8 cellular contexts compared by ENCODE assay signal in genomic region chr20:31720486-31721407, GRCh38.
DNase-seq lines count a peak whose midpoint lies in the region; ATAC-seq and TF ChIP-seq lines count a peak whose summit lies in the region.

No MANE protein-coding gene starts in this region.

- peaks cover 35% of the 10 kb centered on the region for H3K36me3 Mint-ChIP-seq in effector memory CD8-positive, alpha-beta T cell (ENCODE audit: insufficient read depth)
- peaks cover 52% of the 10 kb centered on the region for H3K36me3 Mint-ChIP-seq in nephron (ENCODE audit: low read depth)

- peak overlapping the region; percentile 47 for H3K9ac ChIP-seq in SK-N-MC (ENCODE audit: insufficient read length)

- H3K27ac Mint-ChIP-seq in effector memory CD8-positive, alpha-beta T cell, result peak overlapping the region; percentile 88 to 98
- H3K27ac Mint-ChIP-seq in nephron, result peak overlapping the region; percentile 97 to 99 (median 99)

- H3K27me3 Mint-ChIP-seq in effector memory CD8-positive, alpha-beta T cell, result no peaks in the 10 kb centered on the region
- H3K27me3 Mint-ChIP-seq in nephron (ENCODE audit: low read depth), result no peaks in the 10 kb centered on the region

- peaks cover 28% of the 10 kb centered on the region for H3K36me3 ChIP-seq in SK-N-MC (ENCODE audit: insufficient read depth, low read length)

- peak overlapping the region; percentile 95 to 97 for H3K4me3 Mint-ChIP-seq in effector memory CD8-positive, alpha-beta T cell
- H3K4me3 Mint-ChIP-seq in nephron, result peak overlapping the region; percentile 94 to 97 (median 95)

- peaks cover 62 to 66% of the 10 kb centered on the region in 2 donors for H3K4me1 Mint-ChIP-seq in effector memory CD8-positive, alpha-beta T cell (ENCODE audit: low read depth in 2 of 2)
- peaks cover 65% of the 10 kb centered on the region for H3K4me1 Mint-ChIP-seq in nephron

- H3K4me3 ChIP-seq in SK-N-MC, result peak overlapping the region; percentile 60

- H3K9me3 Mint-ChIP-seq in effector memory CD8-positive, alpha-beta T cell, result no peaks in the 10 kb centered on the region
- H3K9me3 Mint-ChIP-seq in nephron, result no peaks in the 10 kb centered on the region

- no peaks in the 10 kb centered on the region for H3K9me3 ChIP-seq in SK-N-MC (ENCODE audit: low read depth, low read length)

- peak; percentile 65 for DNase-seq in NK-92 treated with Interleukin-12 subunit alpha and Interleukin-12 subunit beta, amount 100 ng/mL, for 24 hours (lab: John Stamatoyannopoulos, UW)
- no peak for DNase-seq in NK-92 (lab: John Stamatoyannopoulos, UW; ENCODE audit: unreplicated experiment)
- DNase-seq in SK-N-MC (ENCODE audit: low read depth, low spot score), result no peak
- DNase-seq in effector memory CD8-positive, alpha-beta T cell, result peak; percentile 27 to 34 (median 28)
- no peak for DNase-seq in epidermal melanocyte (ENCODE audit: insufficient read length, low spot score)
- no peak for DNase-seq in NCI-H2107 (lab: John Stamatoyannopoulos, UW)

- no peak for TF ChIP-seq CTCF in nephron (IDR thresholded peaks at IDR 0.05; ENCODE audit: unreplicated experiment in 3 of 3)

- H3K27ac ChIP-seq in SK-N-MC, result 0 out of 2 replicates have a peak overlapping the region, but pooled peaks have one; percentile 12

- peak; percentile 4 for ATAC-seq in effector memory CD8-positive, alpha-beta T cell (replicated peaks)
- ATAC-seq in GM19023 (IDR thresholded peaks at IDR 0.05; ENCODE audit: unreplicated experiment), result no peak

Comparison
In these comparisons a context has a peak if more than half of its experiments do, and no peak if none do; other contexts are left out.
1. DNase-seq: peak in NK-92 treated with Interleukin-12 subunit alpha and Interleukin-12 subunit beta, amount 100 ng/mL, for 24 hours (single experiment) and effector memory CD8-positive, alpha-beta T cell (3 of 3); none in NK-92 (single experiment), SK-N-MC (single experiment), epidermal melanocyte (single experiment) and NCI-H2107 (single experiment).